9 cellular contexts compared by ENCODE assay signal in the genomic region with DNA sequence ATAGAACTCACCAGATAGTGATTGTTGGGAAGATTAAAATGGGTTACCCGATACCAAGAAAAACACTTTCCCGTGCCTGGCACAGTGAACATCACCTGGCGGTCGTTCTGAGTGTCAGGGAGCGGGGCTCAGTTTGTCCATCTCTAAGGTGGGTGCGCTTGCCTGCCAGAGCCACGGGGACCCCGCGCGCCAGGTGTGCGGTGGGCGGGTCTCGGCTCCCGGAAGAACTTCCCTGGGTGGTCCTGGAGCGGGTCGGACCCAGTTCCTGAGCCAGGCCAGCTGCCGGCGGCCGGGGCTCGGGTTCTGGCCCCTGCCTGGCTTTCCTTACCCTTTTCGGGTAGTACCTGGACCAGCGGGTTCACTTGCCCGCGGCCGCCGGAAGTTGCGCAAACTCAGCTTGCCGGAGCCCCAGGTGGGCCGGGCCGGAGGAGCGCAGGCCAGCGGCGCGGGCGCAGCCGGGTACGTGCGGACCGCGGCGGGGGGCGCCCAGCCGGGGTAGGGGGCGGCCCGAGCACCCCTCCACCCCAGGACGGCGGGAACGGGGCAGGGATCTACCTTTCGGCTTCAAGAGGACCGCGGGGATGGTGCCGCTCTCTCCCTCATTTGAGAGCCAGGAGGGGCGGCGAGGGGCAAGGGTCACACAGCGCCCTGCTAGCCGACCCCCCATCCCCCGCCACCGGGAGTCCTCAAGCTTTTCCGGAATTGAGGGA. TPM values are rescaled to one million over a fixed set of nuclear protein-coding genes. Genes with fewer than 3 reads are reported as not detected.
DNase-seq lines count a peak whose midpoint lies in the region; ATAC-seq, FAIRE-seq and TF ChIP-seq lines count a peak whose summit lies in the region.
"Had no signal": no experiment of that assay in that cellular context is flagged by ENCODE, and none has a peak within 500 bp of the region (broad histone marks: within the 10 kb centered on the region; RNA-seq: fewer than 3 reads in every experiment).

No MANE protein-coding gene starts in this region.

- FAIRE-seq in urothelium cell line (lab: Jason Lieb, UNC), result no peak
- FAIRE-seq: colon had no signal

- peak overlapping the region; percentile 79 for H3K4me3 ChIP-seq in endodermal cell (ENCODE audit: low read length)

- peaks cover 4% of the 10 kb centered on the region for H3K9me3 Mint-ChIP-seq in endodermal cell
- peaks cover 6% of the 10 kb centered on the region for H3K9me3 Mint-ChIP-seq in nephron progenitor cell

- WGBS in endodermal cell (ENCODE audit: insufficient coverage in 1 of 2, insufficient read length in 1 of 2), 2 experiments, result 15 to 23% methylated on average over 22 to 59 of the region's 59 CpGs

- H3K27ac Mint-ChIP-seq in endodermal cell (no peak overlapping the region), nephron progenitor cell (no peak overlapping the region)

- H3K27me3 ChIP-seq in endodermal cell (ENCODE audit: control insufficient read depth, insufficient read depth, low read length, poor library complexity, severe bottlenecking), result peaks cover 34% of the 10 kb centered on the region

- no peak for ATAC-seq in GM21576 (IDR thresholded peaks at IDR 0.05; ENCODE audit: unreplicated experiment)

- peaks cover 3% of the 10 kb centered on the region for H3K4me1 Mint-ChIP-seq in endodermal cell
- H3K4me1 Mint-ChIP-seq in nephron progenitor cell, result peaks cover 10% of the 10 kb centered on the region

- peak overlapping the region; percentile 74 for H3K4me3 Mint-ChIP-seq in endodermal cell
- peak overlapping the region; percentile 73 for H3K4me3 Mint-ChIP-seq in nephron progenitor cell

- DNase-seq in COLO668 (lab: John Stamatoyannopoulos, UW; ENCODE audit: unreplicated experiment) (peak; percentile 65), NCI-H69 (lab: John Stamatoyannopoulos, UW) (peak; percentile 81), endodermal cell (peak; percentile 79), nephron progenitor cell (peak; percentile 44), pons (ENCODE audit: low spot score) (no peak), SK-N-DZ (ENCODE audit: low spot score) (no peak), urothelium cell line (ENCODE audit: low spot score) (no peak)

- no peak overlapping the region for H3K27ac ChIP-seq in endodermal cell (ENCODE audit: low read depth, low read length)

- peaks cover 41% of the 10 kb centered on the region for H3K27me3 Mint-ChIP-seq in endodermal cell (ENCODE audit: insufficient read depth)
- peaks cover 82% of the 10 kb centered on the region for H3K27me3 Mint-ChIP-seq in nephron progenitor cell (ENCODE audit: low read depth, poor library complexity)

- peaks cover 2% of the 10 kb centered on the region for H3K36me3 Mint-ChIP-seq in endodermal cell (ENCODE audit: low read depth)
- H3K36me3 Mint-ChIP-seq in nephron progenitor cell (ENCODE audit: low read depth), result peaks cover 9% of the 10 kb centered on the region

- H3K9me3 ChIP-seq in endodermal cell (ENCODE audit: control insufficient read depth, low read length), result no peaks in the 10 kb centered on the region

- peaks cover 7% of the 10 kb centered on the region for H3K4me1 ChIP-seq in endodermal cell (ENCODE audit: control insufficient read depth, insufficient read depth, low read length)

- no peaks in the 10 kb centered on the region for H3K36me3 ChIP-seq in endodermal cell (ENCODE audit: control insufficient read depth, insufficient read depth, low read length)

- no peak overlapping the region for H3K9ac ChIP-seq in endodermal cell (ENCODE audit: extremely low read depth, low read length, poor library complexity, severe bottlenecking)

- TF ChIP-seq CTCF in endodermal cell (conservative IDR thresholded peaks at IDR 0.05) (no peak), nephron progenitor cell (IDR thresholded peaks at IDR 0.05) (no peak)

RNA-seq across cellular contexts. Expression of a gene that starts 7.5 kb away (rescaled TPM):
- total RNA-seq in endodermal cell, result 10 to 100 TPM; 12.1 to 16.9 TPM
- polyA plus RNA-seq in endodermal cell (2013, experiment 1 of 2), result 19.3 TPM
- polyA plus RNA-seq in endodermal cell (2013, experiment 2 of 2), result 18.7 TPM
- polyA plus RNA-seq in SK-N-DZ (2014; cell fraction: cytosol; rRNA removed), result 18.3 and 18.6 TPM in 2 replicates
- polyA plus RNA-seq in SK-N-DZ (2014; cell fraction: nucleus; rRNA removed), result 6.8 and 10.0 TPM in 2 replicates

Comparison
In these comparisons a context has a peak if more than half of its experiments do, and no peak if none do; other contexts are left out.
1. DNase-seq: peak in COLO668 (single experiment), NCI-H69 (single experiment), endodermal cell (single experiment) and nephron progenitor cell (single experiment); none in pons (single experiment), SK-N-DZ (single experiment) and urothelium cell line (single experiment).